16 cellular contexts compared by ENCODE assay signal in the genomic region with DNA sequence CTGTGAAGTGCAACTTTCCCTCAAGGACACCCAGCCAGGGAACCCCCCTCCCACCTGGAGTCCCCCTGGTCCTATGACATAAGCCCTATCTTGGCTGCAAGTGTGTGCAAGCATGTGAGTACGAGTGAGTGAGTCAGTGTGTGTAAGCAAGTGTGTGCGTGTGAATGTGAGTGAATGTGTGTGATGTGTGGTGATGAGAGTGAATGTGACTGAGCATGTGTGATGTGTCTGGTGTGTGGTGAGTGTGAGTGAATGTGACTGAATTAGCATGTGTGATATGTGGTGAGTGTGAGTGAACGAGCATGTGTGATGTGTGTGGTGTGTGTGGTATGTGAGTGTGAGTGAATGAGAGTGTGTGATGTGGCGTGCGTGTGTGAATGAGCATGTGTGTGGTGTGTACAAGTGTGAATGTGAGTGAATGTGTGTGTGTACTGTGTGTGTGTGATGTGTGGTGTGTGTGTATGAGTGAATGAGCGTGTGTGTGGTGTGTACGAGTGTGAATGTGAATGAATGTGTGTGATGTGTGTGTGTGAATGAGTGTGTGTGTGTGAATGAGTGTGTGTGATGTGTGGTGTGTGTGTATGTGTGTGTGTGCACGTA.
DNase-seq lines count a peak whose midpoint lies in the region; ATAC-seq, FAIRE-seq and TF ChIP-seq lines count a peak whose summit lies in the region.
"Had no signal": no experiment of that assay in that cellular context is flagged by ENCODE, and none has a peak within 500 bp of the region (broad histone marks: within the 10 kb centered on the region; RNA-seq: fewer than 3 reads in every experiment).

No MANE protein-coding gene starts in this region.

- peak overlapping the region in 1 of 2 experiments; percentile 11; a peak in 1 of 4 replicates for H4K8ac ChIP-seq in IMR-90 (ENCODE audit: low read depth in 2 of 2, low read length in 2 of 2)

- in situ Hi-C loops in IMR-90 (cut with MboI; ENCODE audit: low sequenced_read_pairs): no loop called here

- POLR2A ChIA-PET in IMR-90 (lab: Charles Lee; ENCODE audit: unreplicated experiment): no interaction called here

- H3K4ac ChIP-seq in IMR-90 (ENCODE audit: low read depth, low read length): peak overlapping the region; percentile 74

- H2AK9ac ChIP-seq in IMR-90 (replicated peaks; ENCODE audit: low read depth, low read length, poor library complexity): peak overlapping the region; percentile 75

- peak; percentile 100 for FAIRE-seq in bronchial epithelial cell (lab: Jason Lieb, UNC)

- H3K4me1 ChIP-seq in IMR-90 (ENCODE audit: control insufficient read depth, insufficient read depth, low read length): peaks cover 12% of the 10 kb centered on the region
- H3K4me1 ChIP-seq: lower lobe of right lung, psoas muscle had no signal

- peak overlapping the region; percentile 10 for H2BK120ac ChIP-seq in IMR-90 (ENCODE audit: low read depth, low read length)

- H3K4me3 ChIP-seq in IMR-90 (ENCODE audit: insufficient read depth, low read depth, low read length): no peak overlapping the region
- H3K4me3 ChIP-seq in bronchial epithelial cell (ENCODE audit: low read depth, low read length): no peak overlapping the region
- H3K4me3 ChIP-seq: lower lobe of right lung, psoas muscle had no signal

- H3K23ac ChIP-seq in IMR-90 (ENCODE audit: low read depth, low read length): 0 out of 2 replicates have a peak overlapping the region, but pooled peaks have one; percentile 6

- no peak overlapping the region for H3K27ac ChIP-seq in IMR-90 (ENCODE audit: insufficient read depth, low read length)
- H3K27ac ChIP-seq: psoas muscle had no signal

- H2AFZ ChIP-seq in IMR-90 (replicated peaks; ENCODE audit: low read length, poor library complexity): peak overlapping the region; percentile 10

- TF ChIP-seq CTCF in IMR-90 (conservative IDR thresholded peaks at IDR 0.05; ENCODE audit: low read depth, low read length): no peak
- no peak for TF ChIP-seq CTCF in bronchial epithelial cell (IDR thresholded peaks at IDR 0.05; ENCODE audit: insufficient read depth, low read length, severe bottlenecking)
- TF ChIP-seq CTCF in omental fat pad (IDR thresholded peaks at IDR 0.05): no peak

- H2BK5ac ChIP-seq in IMR-90 (ENCODE audit: low read depth, low read length, poor library complexity, severe bottlenecking): peak overlapping the region; percentile 75

- 0 out of 2 replicates have a peak overlapping the region, but pooled peaks have one; percentile 4 for H3K18ac ChIP-seq in IMR-90 (ENCODE audit: low read depth, low read length)

- H3K9me3 ChIP-seq in IMR-90 (ENCODE audit: control insufficient read depth, insufficient read depth, low read length): peaks cover 4% of the 10 kb centered on the region; the same call in 1 of the 2 replicates
- H3K9me3 ChIP-seq: lower lobe of right lung, psoas muscle had no signal

- H2AK5ac ChIP-seq in IMR-90 (ENCODE audit: low read depth, low read length): peak overlapping the region; percentile 100

- intact Hi-C loops in IMR-90 (cut with micrococcal nuclease): no loop called here

- peak overlapping the region; percentile 46 for H4K91ac ChIP-seq in IMR-90 (ENCODE audit: insufficient read depth, low read depth, low read length)

- H3K36me3 ChIP-seq in IMR-90 (ENCODE audit: control insufficient read depth, insufficient read depth, low read length) (no peaks in the 10 kb centered on the region), bronchial epithelial cell (ENCODE audit: control insufficient read depth, insufficient read depth, low read length) (no peaks in the 10 kb centered on the region)
- H3K36me3 ChIP-seq: lower lobe of right lung had no signal

- CTCF ChIA-PET in IMR-90 (lab: Yijun Ruan, JAX): interaction anchor here (1.0 kb wide), 1 partner anchor 160 kb away, joined by 3 read pairs; no protein-coding TSS in a partner anchor

- 75 to 94% methylated on average over 5 to 6 of the region's 8 CpGs for WGBS in IMR-90 (ENCODE audit: extremely low coverage in 2 of 2, insufficient read length in 1 of 2), 2 experiments

- H4K5ac ChIP-seq in IMR-90 (ENCODE audit: low read depth, low read length): no peak overlapping the region

- H2BK15ac ChIP-seq in IMR-90 (ENCODE audit: low read depth, low read length): peak overlapping the region; percentile 89; the same call in 2 of the 3 replicates

- no peaks in the 10 kb centered on the region for H3K27me3 ChIP-seq in IMR-90 (ENCODE audit: control insufficient read depth, insufficient read depth, low read length)
- H3K27me3 ChIP-seq in bronchial epithelial cell (ENCODE audit: control insufficient read depth, insufficient read depth, low read length): no peaks in the 10 kb centered on the region

- peak overlapping the region; percentile 54 for H2BK20ac ChIP-seq in IMR-90 (ENCODE audit: low read depth, low read length)

- TF ChIP-seq POLR2A in IMR-90 (IDR thresholded peaks at IDR 0.05; ENCODE audit: low read depth, low read length): no peak

- no peaks in the 10 kb centered on the region; the same call in 1 of the 2 replicates for H4K20me1 ChIP-seq in IMR-90 (ENCODE audit: insufficient read depth, low read length)

- BruUV-seq in IMR-90 (replicated peaks; lab: Mats Ljungman, UMichigan): no TSS peak

- no peak for TF ChIP-seq RAD21 in IMR-90 (IDR thresholded peaks at IDR 0.05; ENCODE audit: low read length)

- peaks cover 12% of the 10 kb centered on the region for H3K9me1 ChIP-seq in IMR-90 (ENCODE audit: insufficient read depth, low read length)

- DNase-seq in ELR (ENCODE audit: low read depth): peak; percentile 16
- DNase-seq in IMR-90: peak; percentile 42
- peak; percentile 28 for DNase-seq in bronchial epithelial cell (ENCODE audit: low read depth)
- peak; percentile 20 for DNase-seq in omental fat pad (ENCODE audit: low spot score)
- no peak for DNase-seq in amniotic stem cell (lab: John Stamatoyannopoulos, UW)
- DNase-seq in GM19238 (ENCODE audit: insufficient read length, low spot score): no peak
- DNase-seq in hepatic stellate cell (ENCODE audit: low spot score): no peak
- DNase-seq: activated CD4-positive, CD25-positive, alpha-beta regulatory T cell; DMS 273 treated with DMSO at 0.1 percent for 48 hours; effector CD8-positive, alpha-beta T cell; lower lobe of right lung; NCI-H2107; NCI-H526; stimulated activated naive CD8-positive, alpha-beta T cell treated with anti-CD3 and anti-CD28 coated beads, Interleukin-15, amount 100 ng/mL, for 72 hours had no signal

- H3K4me2 ChIP-seq in IMR-90 (ENCODE audit: low read depth, low read length): no peak overlapping the region

- H3K14ac ChIP-seq in IMR-90 (replicated peaks; ENCODE audit: low read depth, low read length): peak overlapping the region; percentile 53

- dilution Hi-C loops in IMR-90 (cut with HindIII; ENCODE audit: low sequenced_read_pairs, unreplicated experiment): no loop called here

- ATAC-seq in IMR-90 (ENCODE audit: low read depth) (no peak), omental fat pad (ENCODE audit: low FRiP score) (no peak)
- ATAC-seq: lower lobe of right lung; psoas muscle; stimulated activated naive CD8-positive, alpha-beta T cell treated with anti-CD3 and anti-CD28 coated beads, Interleukin-15, amount 100 ng/mL, for 72 hours; T-cell had no signal

- H3K56ac ChIP-seq in IMR-90 (ENCODE audit: extremely low read depth, insufficient read depth, low read length): no peak overlapping the region

- no peak overlapping the region for H3K9ac ChIP-seq in IMR-90 (ENCODE audit: low read depth, low read length)

- H3K79me1 ChIP-seq in IMR-90 (ENCODE audit: low read depth in 1 of 2, low read length in 2 of 2): peaks cover 0 to 2% of the 10 kb centered on the region in 2 experiments; a peak in 1 of 4 replicates

TF ChIP-seq in IMR-90, 13 proteins besides CTCF, POLR2A, EP300 and RAD21:
- no peak for TF ChIP-seq BHLHE40 (IDR thresholded peaks at IDR 0.05; ENCODE audit: low read depth, low read length)
- no peak for TF ChIP-seq RCOR1 (IDR thresholded peaks at IDR 0.05; ENCODE audit: insufficient replicate concordance, low read length)
- no peak for TF ChIP-seq NFE2L2 (IDR thresholded peaks at IDR 0.05; ENCODE audit: low read depth, low read length)
- no peak for TF ChIP-seq CHD1 (IDR thresholded peaks at IDR 0.05; ENCODE audit: low read depth, low read length)
- no peak for TF ChIP-seq FOS (IDR thresholded peaks at IDR 0.05; ENCODE audit: low read depth, low read length)
- no peak for TF ChIP-seq RFX5 (IDR thresholded peaks at IDR 0.05; ENCODE audit: low read depth, low read length)
- TF ChIP-seq, protein P1, sequence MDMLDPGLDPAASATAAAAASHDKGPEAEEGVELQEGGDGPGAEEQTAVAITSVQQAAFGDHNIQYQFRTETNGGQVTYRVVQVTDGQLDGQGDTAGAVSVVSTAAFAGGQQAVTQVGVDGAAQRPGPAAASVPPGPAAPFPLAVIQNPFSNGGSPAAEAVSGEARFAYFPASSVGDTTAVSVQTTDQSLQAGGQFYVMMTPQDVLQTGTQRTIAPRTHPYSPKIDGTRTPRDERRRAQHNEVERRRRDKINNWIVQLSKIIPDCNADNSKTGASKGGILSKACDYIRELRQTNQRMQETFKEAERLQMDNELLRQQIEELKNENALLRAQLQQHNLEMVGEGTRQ (IDR thresholded peaks at IDR 0.05; ENCODE audit: low read depth, low read length): no peak
- no peak for TF ChIP-seq CEBPB (IDR thresholded peaks at IDR 0.05; ENCODE audit: low read depth, low read length)
- no peak for TF ChIP-seq MAZ (IDR thresholded peaks at IDR 0.05; ENCODE audit: borderline replicate concordance, low read depth, low read length)
- no peak for TF ChIP-seq MXI1 (IDR thresholded peaks at IDR 0.05; ENCODE audit: borderline replicate concordance, low read depth, low read length)
- TF ChIP-seq, protein P2, sequence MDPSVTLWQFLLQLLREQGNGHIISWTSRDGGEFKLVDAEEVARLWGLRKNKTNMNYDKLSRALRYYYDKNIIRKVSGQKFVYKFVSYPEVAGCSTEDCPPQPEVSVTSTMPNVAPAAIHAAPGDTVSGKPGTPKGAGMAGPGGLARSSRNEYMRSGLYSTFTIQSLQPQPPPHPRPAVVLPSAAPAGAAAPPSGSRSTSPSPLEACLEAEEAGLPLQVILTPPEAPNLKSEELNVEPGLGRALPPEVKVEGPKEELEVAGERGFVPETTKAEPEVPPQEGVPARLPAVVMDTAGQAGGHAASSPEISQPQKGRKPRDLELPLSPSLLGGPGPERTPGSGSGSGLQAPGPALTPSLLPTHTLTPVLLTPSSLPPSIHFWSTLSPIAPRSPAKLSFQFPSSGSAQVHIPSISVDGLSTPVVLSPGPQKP (IDR thresholded peaks at IDR 0.05; ENCODE audit: borderline replicate concordance, low read depth, low read length): no peak
- TF ChIP-seq MAFK (IDR thresholded peaks at IDR 0.05; ENCODE audit: low read depth, low read length): no peak
- no peak for TF ChIP-seq SMC3 (IDR thresholded peaks at IDR 0.05; ENCODE audit: low read depth, low read length)

Comparison
In these comparisons a context has a peak if more than half of its experiments do, and no peak if none do; other contexts are left out.
1. DNase-seq: peak in ELR (single experiment), IMR-90 (single experiment), bronchial epithelial cell (single experiment) and omental fat pad (single experiment); none in amniotic stem cell (single experiment), GM19238 (single experiment) and hepatic stellate cell (single experiment).